30 cellular contexts compared by ENCODE assay signal in genomic region chr10:70838270-70838669, GRCh38. TPM values are rescaled to one million over a fixed set of nuclear protein-coding genes. Genes with fewer than 3 reads are reported as not detected.
"Had no signal": no experiment of that assay in that cellular context is flagged by ENCODE, and none has a peak within 500 bp of the region (broad histone marks: within the 10 kb centered on the region; RNA-seq: fewer than 3 reads in every experiment).

No MANE protein-coding gene starts in this region.

- H3K27me3 Mint-ChIP-seq: central memory CD8-positive, alpha-beta T cell; effector memory CD8-positive, alpha-beta T cell; naive thymus-derived CD4-positive, alpha-beta T cell; stimulated activated memory B cell treated with anti-CD40 and anti-IgM and Interleukin-4, amounts not matched to agents 10 μg/mL and 1 μg/mL and 100 μg/mL, for 72 hours; T-cell had no signal

- H3K27ac Mint-ChIP-seq: activated naive CD4-positive, alpha-beta T cell treated with anti-CD3 and anti-CD28 coated beads, Interleukin-2, amount 50 U/mL, for 72 hours; effector memory CD8-positive, alpha-beta T cell; naive thymus-derived CD4-positive, alpha-beta T cell; stimulated activated memory B cell treated with anti-CD40 and anti-IgM and Interleukin-4, amounts not matched to agents 10 μg/mL and 1 μg/mL and 100 μg/mL, for 72 hours; T-cell; T-helper 2 cell treated with Interferon-gamma antibody and Interleukin-4, amounts not matched to agents 5 μg/mL and 100 μg/mL, for 36 hours had no signal

- H3K27me3 ChIP-seq: adrenal gland, breast epithelium, dorsolateral prefrontal cortex, upper lobe of right lung had no signal

- H3K36me3 ChIP-seq: adrenal gland, breast epithelium had no signal

- H3K9me3 ChIP-seq: adrenal gland, breast epithelium, upper lobe of right lung had no signal

- H3K4me1 Mint-ChIP-seq: neural crest cell had no signal

- H3K9me3 Mint-ChIP-seq: activated naive CD4-positive, alpha-beta T cell treated with anti-CD3 and anti-CD28 coated beads, Interleukin-2, amount 50 U/mL, for 72 hours; central memory CD8-positive, alpha-beta T cell; immature natural killer cell; stimulated activated memory B cell treated with anti-CD40 and anti-IgM and Interleukin-4, amounts not matched to agents 10 μg/mL and 1 μg/mL and 100 μg/mL, for 72 hours had no signal

- H3K27ac ChIP-seq: breast epithelium, left ventricle myocardium inferior, upper lobe of right lung, VCaP had no signal

- H3K4me3 ChIP-seq: adrenal gland, breast epithelium, dorsolateral prefrontal cortex, left ventricle myocardium inferior, upper lobe of right lung had no signal

- H3K4me3 Mint-ChIP-seq: central memory CD8-positive, alpha-beta T cell; effector memory CD8-positive, alpha-beta T cell; immature natural killer cell; naive thymus-derived CD4-positive, alpha-beta T cell; neural crest cell; stimulated activated memory B cell treated with anti-CD40 and anti-IgM and Interleukin-4, amounts not matched to agents 10 μg/mL and 1 μg/mL and 100 μg/mL, for 72 hours; T-cell; T-helper 2 cell treated with Interferon-gamma antibody and Interleukin-4, amounts not matched to agents 5 μg/mL and 100 μg/mL, for 36 hours had no signal

- ATAC-seq: activated CD4-positive, CD25-positive, alpha-beta regulatory T cell treated with anti-CD3 and anti-CD28 coated beads, Interleukin-2, amount 50 U/mL, for 24 hours; activated naive CD4-positive, alpha-beta T cell treated with anti-CD3 and anti-CD28 coated beads, Interleukin-2, amount 50 U/mL, for 72 hours; effector memory CD8-positive, alpha-beta T cell; esophagus mucosa; naive thymus-derived CD4-positive, alpha-beta T cell; sciatic nerve; stimulated activated memory B cell treated with anti-CD40 and anti-IgM and Interleukin-4, amounts not matched to agents 10 μg/mL and 1 μg/mL and 100 μg/mL, for 72 hours; T-cell; upper lobe of right lung had no signal

- DNase-seq: activated CD4-positive, alpha-beta T cell treated with anti-CD3 and anti-CD28 coated beads, Interleukin-2, amount 50 U/mL, for 1 hour; activated gamma-delta T cell treated with Interleukin-2 at 50 U/mL for 16 hours; activated T-cell treated with anti-CD3 and anti-CD28 coated beads, Interleukin-2, amount 50 U/mL, for 1 hour; adrenal gland; dorsolateral prefrontal cortex; effector memory CD8-positive, alpha-beta T cell; foreskin melanocyte; immature natural killer cell; kidney glomerular epithelial cell; left ventricle myocardium inferior; naive thymus-derived CD4-positive, alpha-beta T cell; occipital lobe; small intestine; stimulated activated CD4-positive, alpha-beta T cell treated with anti-CD3 and anti-CD28 coated beads, Interleukin-15, amount 100 ng/mL, for 24 hours; T-cell; upper lobe of right lung had no signal

RNA-seq across cellular contexts. Expression of gene TBATA, which starts 53.1 kb away (rescaled TPM):
- total RNA-seq: activated naive CD4-positive, alpha-beta T cell treated with anti-CD3 and anti-CD28 coated beads, Interleukin-2, amount 50 U/mL, for 72 hours; adrenal gland; breast epithelium; dorsolateral prefrontal cortex; endothelial cell of umbilical vein; esophagus mucosa; left ventricle myocardium inferior; lung microvascular endothelial cell; naive thymus-derived CD4-positive, alpha-beta T cell; neural crest cell; occipital lobe; posterior vena cava; renal cortical epithelial cell; sciatic nerve; T-cell; upper lobe of right lung had no signal
